Comparison of ENCODE assay signal across 12 cellular contexts in genomic region chr2:71498261-71498701, GRCh38. TPM values are rescaled to one million over a fixed set of nuclear protein-coding genes. Genes with fewer than 3 reads are reported as not detected.
DNase-seq lines count a peak whose midpoint lies in the region; ATAC-seq, FAIRE-seq and TF ChIP-seq lines count a peak whose summit lies in the region.
"Had no signal": no experiment of that assay in that cellular context is flagged by ENCODE, and none has a peak within 500 bp of the region (broad histone marks: within the 10 kb centered on the region; RNA-seq: fewer than 3 reads in every experiment).

No MANE protein-coding gene starts in this region.

- peaks cover 32% of the 10 kb centered on the region for H3K4me1 ChIP-seq in lower lobe of right lung

- no peak overlapping the region for H3K4me3 Mint-ChIP-seq in activated T-helper 2 cell treated with anti-CD3 and anti-CD28 coated beads, Interferon-gamma antibody, Interleukin-2, Interleukin-4, amounts not matched to agents 10 μg/mL and 5 μg/mL and 100 μg/mL, durations not matched to agents 14 hours and 24 hours and 36 hours (ENCODE audit: low read depth)
- H3K4me3 Mint-ChIP-seq: activated T-cell treated with anti-CD3 and anti-CD28 coated beads, Interleukin-2, amount 50 U/mL, for 4 hours; naive B cell had no signal

- in situ Hi-C loops in SK-MEL-5 (cut with HindIII; ENCODE audit: low pct_unique_long_range_greater_than_20kb, low sequenced_read_pairs) = no loop called here

- FAIRE-seq in GM12892 (lab: Jason Lieb, UNC) = no peak

- H3K27ac ChIP-seq in lower lobe of right lung = no peak overlapping the region

- H3K27me3 Mint-ChIP-seq in activated T-helper 2 cell treated with anti-CD3 and anti-CD28 coated beads, Interferon-gamma antibody, Interleukin-2, Interleukin-4, amounts not matched to agents 10 μg/mL and 5 μg/mL and 100 μg/mL, durations not matched to agents 14 hours and 24 hours and 36 hours (ENCODE audit: low read depth) = no peaks in the 10 kb centered on the region

- intact Hi-C loops in activated T-helper 2 cell treated with anti-CD3 and anti-CD28 coated beads, Interferon-gamma antibody, Interleukin-2, Interleukin-4, amounts not matched to agents 10 μg/mL and 5 μg/mL and 100 μg/mL, durations not matched to agents 14 hours and 24 hours and 36 hours (cut with micrococcal nuclease) = no loop called here
- intact Hi-C loops in lower lobe of right lung (cut with DNase I) = no loop called here

- no peak overlapping the region for H3K4me3 ChIP-seq in lower lobe of right lung

- no peaks in the 10 kb centered on the region for H3K36me3 ChIP-seq in lower lobe of right lung

- TF ChIP-seq CTCF in lower lobe of right lung (IDR thresholded peaks at IDR 0.05) = no peak

- no peak overlapping the region for H3K27ac Mint-ChIP-seq in activated T-helper 2 cell treated with anti-CD3 and anti-CD28 coated beads, Interferon-gamma antibody, Interleukin-2, Interleukin-4, amounts not matched to agents 10 μg/mL and 5 μg/mL and 100 μg/mL, durations not matched to agents 14 hours and 24 hours and 36 hours

- H3K9me3 ChIP-seq in lower lobe of right lung = no peaks in the 10 kb centered on the region

- TF ChIP-seq POLR2A in GM12892 (IDR thresholded peaks at IDR 0.05; ENCODE audit: low read depth, low read length) = no peak

- no peaks in the 10 kb centered on the region for H3K27me3 ChIP-seq in lower lobe of right lung (ENCODE audit: low read depth)

- no peaks in the 10 kb centered on the region for H3K36me3 Mint-ChIP-seq in activated T-helper 2 cell treated with anti-CD3 and anti-CD28 coated beads, Interferon-gamma antibody, Interleukin-2, Interleukin-4, amounts not matched to agents 10 μg/mL and 5 μg/mL and 100 μg/mL, durations not matched to agents 14 hours and 24 hours and 36 hours (ENCODE audit: low read depth)
- H3K36me3 Mint-ChIP-seq: naive B cell had no signal

- DNase-seq in GM03348 (ENCODE audit: low spot score) = peak; percentile 59
- peak; percentile 62 for DNase-seq in SK-MEL-5 (ENCODE audit: low read depth, low spot score)
- DNase-seq in fibroblast of peridontal ligament (ENCODE audit: extremely low read depth) = peak; percentile 69
- DNase-seq in pulmonary artery endothelial cell (ENCODE audit: low read depth, low spot score) = peak; percentile 69
- DNase-seq in activated T-helper 2 cell treated with anti-CD3 and anti-CD28 coated beads, Interferon-gamma antibody, Interleukin-2, Interleukin-4, amounts not matched to agents 10 μg/mL and 5 μg/mL and 100 μg/mL, durations not matched to agents 14 hours and 24 hours and 36 hours (ENCODE audit: low spot score) = no peak
- DNase-seq in lower lobe of right lung = no peak
- no peak for DNase-seq in GM12892 (ENCODE audit: insufficient read length)
- DNase-seq: activated T-cell treated with anti-CD3 and anti-CD28 coated beads, Interleukin-2, amount 50 U/mL, for 4 hours; naive B cell; NCI-H2171 treated with DMSO at 0.1 percent for 48 hours had no signal

- no peaks in the 10 kb centered on the region for H3K4me1 Mint-ChIP-seq in activated T-helper 2 cell treated with anti-CD3 and anti-CD28 coated beads, Interferon-gamma antibody, Interleukin-2, Interleukin-4, amounts not matched to agents 10 μg/mL and 5 μg/mL and 100 μg/mL, durations not matched to agents 14 hours and 24 hours and 36 hours (ENCODE audit: low read depth)
- H3K4me1 Mint-ChIP-seq: naive B cell had no signal

- ATAC-seq in GM18873 (IDR thresholded peaks at IDR 0.05; ENCODE audit: low FRiP score, unreplicated experiment) = no peak
- ATAC-seq in lower lobe of right lung = no peak
- ATAC-seq: activated T-cell treated with anti-CD3 and anti-CD28 coated beads, Interleukin-2, amount 50 U/mL, for 4 hours had no signal

- H3K9me3 Mint-ChIP-seq in activated T-helper 2 cell treated with anti-CD3 and anti-CD28 coated beads, Interferon-gamma antibody, Interleukin-2, Interleukin-4, amounts not matched to agents 10 μg/mL and 5 μg/mL and 100 μg/mL, durations not matched to agents 14 hours and 24 hours and 36 hours = no peaks in the 10 kb centered on the region
- H3K9me3 Mint-ChIP-seq: activated T-cell treated with anti-CD3 and anti-CD28 coated beads, Interleukin-2, amount 50 U/mL, for 4 hours had no signal

RNA-seq across cellular contexts. Expression of gene DYSF, which starts 44.9 kb away (rescaled TPM):
- 0.50 and 0.56 TPM in 2 replicates for total RNA-seq in SK-MEL-5 (2014; rRNA removed; shearing (Covaris generic))
- 1.6 and 4.2 TPM in 2 replicates for polyA plus RNA-seq in SK-MEL-5 (2015; cell fraction: cytosol; rRNA removed)
- polyA plus RNA-seq in SK-MEL-5 (2015; cell fraction: nucleus; rRNA removed) = 1.4 and 2.0 TPM in 2 replicates
- 82.1 and 110 TPM in 2 replicates for total RNA-seq in pulmonary artery endothelial cell
- total RNA-seq in activated T-helper 2 cell treated with anti-CD3 and anti-CD28 coated beads, Interferon-gamma antibody, Interleukin-2, Interleukin-4, amounts not matched to agents 10 μg/mL and 5 μg/mL and 100 μg/mL, durations not matched to agents 14 hours and 24 hours and 36 hours = 0.05 TPM in 1 of 2 replicates, not detected in the other
- 41.2 TPM for total RNA-seq in lower lobe of right lung
- polyA plus RNA-seq in GM12892 (2012; ENCODE audit: missing spikeins) = not detected
- total RNA-seq: T-helper 2 cell treated with Interferon-gamma antibody and Interleukin-4, amounts not matched to agents 100 ng/mL and 5 ng/mL, for 36 hours had no signal

Comparison
In these comparisons a context has a peak if more than half of its experiments do, and no peak if none do; other contexts are left out.
1. DNase-seq: peak in GM03348 (single experiment), SK-MEL-5 (single experiment), fibroblast of peridontal ligament (single experiment) and pulmonary artery endothelial cell (single experiment); none in activated T-helper 2 cell treated with anti-CD3 and anti-CD28 coated beads, Interferon-gamma antibody, Interleukin-2, Interleukin-4, amounts not matched to agents 10 μg/mL and 5 μg/mL and 100 μg/mL, durations not matched to agents 14 hours and 24 hours and 36 hours (single experiment), lower lobe of right lung (single experiment) and GM12892 (single experiment).
2. RNA of gene DYSF, which starts 44.9 kb away (total RNA-seq): 82.1 to 110 TPM in pulmonary artery endothelial cell and 41.2 TPM in lower lobe of right lung (single experiment); 0.50 to 0.56 TPM in SK-MEL-5 and 0.05 TPM in activated T-helper 2 cell treated with anti-CD3 and anti-CD28 coated beads, Interferon-gamma antibody, Interleukin-2, Interleukin-4, amounts not matched to agents 10 μg/mL and 5 μg/mL and 100 μg/mL, durations not matched to agents 14 hours and 24 hours and 36 hours; every median in the first group is over 10 times any median in the second.